Comparison of ENCODE assay signal across 7 cellular contexts in genomic region chr21:6500681-6501080, GRCh38.
DNase-seq lines count a peak whose midpoint lies in the region; ATAC-seq, FAIRE-seq and TF ChIP-seq lines count a peak whose summit lies in the region.
"Not testable (repeated sequence)": the region's sequence is repeated elsewhere in the genome, so short reads cannot be mapped to it uniquely, and the experiment has no call there.

No MANE protein-coding gene starts in this region.

- POLR2A ChIA-PET in CD4-positive, alpha-beta T cell (lab: Charles Lee); activated B cell treated with CpG ODN at 0.5 μM for 24 hours (lab: Charles Lee); GM12878 (lab: Charles Lee): not testable (repeated sequence)

- not testable (repeated sequence) for FAIRE-seq in GM12878 (lab: Jason Lieb, UNC)

- not testable (repeated sequence) for H3K79me2 ChIP-seq in GM12878 (ENCODE audit: control insufficient read depth, insufficient read depth, low read length)

- TF ChIP-seq POLR2A in GM12878 (IDR thresholded peaks at IDR 0.05; ENCODE audit: low read depth, low read length), result not testable (repeated sequence)

- not testable (repeated sequence) for H3K4me3 ChIP-seq in GM12878

- not testable (repeated sequence) for H3K9me3 Mint-ChIP-seq in CD4-positive, alpha-beta T cell; activated B cell treated with CpG ODN at 0.5 μM for 24 hours; activated T-cell treated with anti-CD3 and anti-CD28 coated beads, Interleukin-2, amount 50 U/mL, for 4 hours; stimulated activated memory B cell treated with anti-CD40 and anti-IgM and Interleukin-4, amounts not matched to agents 10 μg/mL and 1 μg/mL and 100 μg/mL, for 72 hours

- not testable (repeated sequence) for TF ChIP-seq RAD21 in GM12878 (IDR thresholded peaks at IDR 0.05; ENCODE audit: insufficient read depth, low read depth, low read length)

- not testable (repeated sequence) for TF ChIP-seq EP300 in GM12878 (IDR thresholded peaks at IDR 0.05; ENCODE audit: borderline replicate concordance in 1 of 2, control insufficient read depth in 1 of 2, low read depth in 2 of 2, low read length in 2 of 2)

- ATAC-seq in CD4-positive, alpha-beta T cell (ENCODE audit: poor library complexity), result peak; percentile 33
- ATAC-seq in GM21423 (IDR thresholded peaks at IDR 0.05; ENCODE audit: unreplicated experiment) (peak; percentile 44), HG02885 (IDR thresholded peaks at IDR 0.05; ENCODE audit: poor library complexity, unreplicated experiment) (peak; percentile 35), activated B cell treated with CpG ODN at 0.5 μM for 24 hours (ENCODE audit: low read depth) (peak; percentile 27), GM12878 (peak; percentile 63)
- ATAC-seq in activated T-cell treated with anti-CD3 and anti-CD28 coated beads, Interleukin-2, amount 50 U/mL, for 4 hours, result peak; percentile 30 to 61
- ATAC-seq in stimulated activated memory B cell treated with anti-CD40 and anti-IgM and Interleukin-4, amounts not matched to agents 10 μg/mL and 1 μg/mL and 100 μg/mL, for 72 hours, result peak; percentile 39

- intact Hi-C loops in CD4-positive, alpha-beta T cell (cut with DNase I, micrococcal nuclease); activated B cell treated with CpG ODN at 0.5 μM for 24 hours (cut with micrococcal nuclease); GM12878 (cut with micrococcal nuclease; ENCODE audit: unreplicated experiment): not testable (repeated sequence)

- TF ChIP-seq CTCF in CD4-positive, alpha-beta T cell (IDR thresholded peaks at IDR 0.05); activated B cell treated with CpG ODN at 0.5 μM for 24 hours (IDR thresholded peaks at IDR 0.05); GM12878 (IDR thresholded peaks at IDR 0.05 in 2 of 3, conservative IDR thresholded peaks at IDR 0.05 in 1 of 3; ENCODE audit: control insufficient read depth in 2 of 3, extremely low read depth in 1 of 3, insufficient read depth in 1 of 3, low read depth in 3 of 3, low read length in 3 of 3): not testable (repeated sequence)

- not testable (repeated sequence) for H3K27me3 ChIP-seq in CD4-positive, alpha-beta T cell (ENCODE audit: control insufficient read depth, insufficient read depth, low read length); GM12878 (replicated peaks in 1 of 2; ENCODE audit: control insufficient read depth in 2 of 2, insufficient read depth in 2 of 2, low read length in 1 of 2)

- not testable (repeated sequence) for DNase-seq in CD4-positive, alpha-beta T cell; activated B cell treated with CpG ODN at 0.5 μM for 24 hours; activated T-cell treated with anti-CD3 and anti-CD28 coated beads, Interleukin-2, amount 50 U/mL, for 4 hours; GM12878 (ENCODE audit: low read depth, low spot score)

- not testable (repeated sequence) for H3K36me3 Mint-ChIP-seq in CD4-positive, alpha-beta T cell (ENCODE audit: low read depth); activated B cell treated with CpG ODN at 0.5 μM for 24 hours (ENCODE audit: low read depth); activated T-cell treated with anti-CD3 and anti-CD28 coated beads, Interleukin-2, amount 50 U/mL, for 4 hours (ENCODE audit: insufficient read depth); stimulated activated memory B cell treated with anti-CD40 and anti-IgM and Interleukin-4, amounts not matched to agents 10 μg/mL and 1 μg/mL and 100 μg/mL, for 72 hours

- not testable (repeated sequence) for H3K4me3 Mint-ChIP-seq in CD4-positive, alpha-beta T cell; activated B cell treated with CpG ODN at 0.5 μM for 24 hours; activated T-cell treated with anti-CD3 and anti-CD28 coated beads, Interleukin-2, amount 50 U/mL, for 4 hours; stimulated activated memory B cell treated with anti-CD40 and anti-IgM and Interleukin-4, amounts not matched to agents 10 μg/mL and 1 μg/mL and 100 μg/mL, for 72 hours

- not testable (repeated sequence) for H3K27me3 Mint-ChIP-seq in CD4-positive, alpha-beta T cell; activated B cell treated with CpG ODN at 0.5 μM for 24 hours; activated T-cell treated with anti-CD3 and anti-CD28 coated beads, Interleukin-2, amount 50 U/mL, for 4 hours (ENCODE audit: low read depth); stimulated activated memory B cell treated with anti-CD40 and anti-IgM and Interleukin-4, amounts not matched to agents 10 μg/mL and 1 μg/mL and 100 μg/mL, for 72 hours

- H3K36me3 ChIP-seq in GM12878 (ENCODE audit: control insufficient read depth in 2 of 2, insufficient read depth in 2 of 2, low read length in 1 of 2), result not testable (repeated sequence)

- RAD21 ChIA-PET in GM12878 (lab: Charles Lee; ENCODE audit: unreplicated experiment), result not testable (repeated sequence)

- H2AFZ ChIP-seq in GM12878 (ENCODE audit: control insufficient read depth, low read depth, low read length), result not testable (repeated sequence)

- SMC1A ChIA-PET in GM12878 (lab: Charles Lee; ENCODE audit: uncharacterized antibody, unreplicated experiment), result not testable (repeated sequence)

- H3K27ac ChIP-seq in CD4-positive, alpha-beta T cell (ENCODE audit: low read depth, low read length); GM12878 (ENCODE audit: control insufficient read depth, insufficient read depth): not testable (repeated sequence)

- CTCF ChIA-PET in CD4-positive, alpha-beta T cell (lab: Charles Lee); activated B cell treated with CpG ODN at 0.5 μM for 24 hours (lab: Charles Lee); GM12878 (lab: Yijun Ruan, JAX): not testable (repeated sequence)

- WGBS in GM12878 (ENCODE audit: insufficient coverage, insufficient replicate concordance, low lambda C conversion rate, missing lambda C conversion rate), result no CpG with 5 or more reads among the region's 7 CpGs

- not testable (repeated sequence) for H3K9ac ChIP-seq in GM12878 (ENCODE audit: control insufficient read depth, insufficient read depth, low read length)

- in situ Hi-C loops in GM12878 (cut with MboI), result not testable (repeated sequence)

- H3K4me1 ChIP-seq in GM12878 (ENCODE audit: control insufficient read depth, insufficient read depth, low read length), result not testable (repeated sequence)

- H3K27ac Mint-ChIP-seq in CD4-positive, alpha-beta T cell; activated B cell treated with CpG ODN at 0.5 μM for 24 hours; stimulated activated memory B cell treated with anti-CD40 and anti-IgM and Interleukin-4, amounts not matched to agents 10 μg/mL and 1 μg/mL and 100 μg/mL, for 72 hours: not testable (repeated sequence)

- not testable (repeated sequence) for BruUV-seq in GM12878 (replicated peaks; lab: Mats Ljungman, UMichigan)

- H4K20me1 ChIP-seq in GM12878 (ENCODE audit: control insufficient read depth, insufficient read depth), result not testable (repeated sequence)

- H3K4me2 ChIP-seq in GM12878 (ENCODE audit: control insufficient read depth, insufficient read depth), result not testable (repeated sequence)

- not testable (repeated sequence) for H3K4me1 Mint-ChIP-seq in CD4-positive, alpha-beta T cell (ENCODE audit: low read depth); activated B cell treated with CpG ODN at 0.5 μM for 24 hours; activated T-cell treated with anti-CD3 and anti-CD28 coated beads, Interleukin-2, amount 50 U/mL, for 4 hours (ENCODE audit: low read depth); stimulated activated memory B cell treated with anti-CD40 and anti-IgM and Interleukin-4, amounts not matched to agents 10 μg/mL and 1 μg/mL and 100 μg/mL, for 72 hours

- not testable (repeated sequence) for H3K9me3 ChIP-seq in CD4-positive, alpha-beta T cell (ENCODE audit: control insufficient read depth, low read length); GM12878 (replicated peaks; ENCODE audit: control insufficient read depth, insufficient read depth, low read length)
